In the genomic region with DNA sequence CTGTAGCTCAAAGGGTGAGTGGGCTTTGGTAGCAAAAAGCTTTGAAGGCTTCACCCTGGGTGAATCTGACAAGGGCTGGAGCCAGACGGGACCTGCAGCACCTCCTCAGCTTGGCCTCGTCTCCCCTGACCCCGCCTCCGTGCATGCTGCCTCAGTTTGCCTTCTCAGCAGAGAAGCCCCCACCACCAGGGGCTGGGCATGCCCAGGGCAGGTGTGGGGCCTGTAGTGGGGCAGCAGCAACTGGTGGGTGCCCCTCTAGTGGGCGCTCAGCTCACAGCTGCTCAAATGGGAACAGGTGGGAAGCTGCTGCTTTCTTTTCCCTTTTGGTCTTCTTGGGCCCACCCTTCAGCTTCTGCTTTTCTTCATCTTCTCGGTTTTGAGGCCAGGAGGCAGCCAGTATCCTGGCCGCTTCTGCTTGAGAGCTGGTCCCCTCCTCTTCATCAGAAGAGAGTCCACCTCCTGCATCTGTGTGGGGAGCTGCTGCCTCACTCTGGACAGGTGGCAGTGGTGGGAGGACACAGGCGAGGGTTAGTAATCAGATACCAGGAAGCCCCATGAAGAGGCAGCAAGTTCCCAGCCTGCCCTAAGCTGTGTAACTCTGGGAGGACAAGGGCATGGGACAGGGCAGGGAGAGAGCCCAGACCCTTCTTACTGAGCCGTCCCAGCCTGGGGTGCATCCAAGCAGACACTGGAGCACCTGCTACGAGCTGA, we compare ENCODE assay signal across 9 cellular contexts. TPM values are rescaled to one million over a fixed set of nuclear protein-coding genes. Genes with fewer than 3 reads are reported as not detected.
A peak's percentile ranks its signal among the peaks of the same experiment; 100 is the strongest.
DNase-seq lines count a peak whose midpoint lies in the region; ATAC-seq, FAIRE-seq and TF ChIP-seq lines count a peak whose summit lies in the region.
"Had no signal": no experiment of that assay in that cellular context is flagged by ENCODE, and none has a peak within 500 bp of the region (broad histone marks: within the 10 kb centered on the region; RNA-seq: fewer than 3 reads in every experiment).

No MANE protein-coding gene starts in this region.

- H3K9me1 ChIP-seq in keratinocyte (ENCODE audit: control insufficient read depth, extremely low read depth, insufficient read depth, low read length): no peaks in the 10 kb centered on the region

- H2AFZ ChIP-seq in keratinocyte (ENCODE audit: control insufficient read depth, low read length): no peak overlapping the region

- H3K9ac ChIP-seq in keratinocyte (ENCODE audit: control insufficient read depth, extremely low read depth, insufficient read depth, low read length) (peak overlapping the region; percentile 91), stomach smooth muscle (ENCODE audit: low read length in 2 of 2) (no peak overlapping the region)

- no peak for FAIRE-seq in keratinocyte (lab: Jason Lieb, UNC)

- H3K27me3 ChIP-seq in keratinocyte (ENCODE audit: control insufficient read depth, extremely low read depth, insufficient read depth, low read length): no peaks in the 10 kb centered on the region
- no peaks in the 10 kb centered on the region for H3K27me3 ChIP-seq in stomach smooth muscle (ENCODE audit: control insufficient read depth in 1 of 2, insufficient read depth in 2 of 2, low read length in 2 of 2)

- intact Hi-C loops in activated T-helper 1 cell treated with anti-CD3 and anti-CD28 coated beads, Interleukin-12 subunit alpha, Interleukin-12 subunit beta, Interleukin-2, Interleukin-4 antibody, amounts not matched to agents 30 ng/mL and 10 ng/mL and 1 ng/mL, durations not matched to agents 14 hours and 24 hours and 36 hours (cut with micrococcal nuclease): no loop called here

- peaks cover 37% of the 10 kb centered on the region for H3K4me1 Mint-ChIP-seq in T-helper 1 cell treated with Interleukin-12 subunit alpha and Interleukin-12 subunit beta and Interleukin-4 antibody, amounts not matched to agents 30 μg/mL and 1 μg/mL, for 36 hours (ENCODE audit: low read depth)
- peaks cover 54% of the 10 kb centered on the region for H3K4me1 Mint-ChIP-seq in activated T-helper 1 cell treated with anti-CD3 and anti-CD28 coated beads, Interleukin-12 subunit alpha, Interleukin-12 subunit beta, Interleukin-2, Interleukin-4 antibody, amounts not matched to agents 30 ng/mL and 10 ng/mL and 1 ng/mL, durations not matched to agents 14 hours and 24 hours and 36 hours (ENCODE audit: low read depth)

- peak overlapping the region; percentile 98 for H3K27ac ChIP-seq in keratinocyte (ENCODE audit: control insufficient read depth, insufficient read depth, low read length)
- peak overlapping the region; percentile 90 for H3K27ac ChIP-seq in stomach smooth muscle (ENCODE audit: low read length)

- DNase-seq in T-helper 1 cell (no peak), keratinocyte (ENCODE audit: low read depth, low spot score) (no peak)
- DNase-seq in activated T-helper 1 cell treated with anti-CD3 and anti-CD28 coated beads, Interleukin-12 subunit alpha, Interleukin-12 subunit beta, Interleukin-2, Interleukin-4 antibody, amounts not matched to agents 30 ng/mL and 10 ng/mL and 1 ng/mL, durations not matched to agents 14 hours and 24 hours and 36 hours (ENCODE audit: low spot score): no peak

- H3K4me1 ChIP-seq in keratinocyte (ENCODE audit: control insufficient read depth, extremely low read depth, insufficient read depth, low read length) (peaks cover 47% of the 10 kb centered on the region), stomach smooth muscle (ENCODE audit: control insufficient read depth, insufficient read depth, low read length) (peaks cover 39% of the 10 kb centered on the region)

- H3K9me3 Mint-ChIP-seq in T-helper 1 cell treated with Interleukin-12 subunit alpha and Interleukin-12 subunit beta and Interleukin-4 antibody, amounts not matched to agents 30 μg/mL and 1 μg/mL, for 36 hours: no peaks in the 10 kb centered on the region
- no peaks in the 10 kb centered on the region for H3K9me3 Mint-ChIP-seq in activated T-helper 1 cell treated with anti-CD3 and anti-CD28 coated beads, Interleukin-12 subunit alpha, Interleukin-12 subunit beta, Interleukin-2, Interleukin-4 antibody, amounts not matched to agents 30 ng/mL and 10 ng/mL and 1 ng/mL, durations not matched to agents 14 hours and 24 hours and 36 hours
- H3K9me3 Mint-ChIP-seq: stimulated activated naive CD8-positive, alpha-beta T cell treated with anti-CD3 and anti-CD28 coated beads, Interleukin-15, Interleukin-2, amounts not matched to agents 100 ng/mL and 50 ng/mL, for 24 hours had no signal

- dilution Hi-C loops in keratinocyte (cut with MboI; ENCODE audit: extremely low pct_ligation_motif_present, low sequenced_read_pairs): no loop called here

- H3K4me3 Mint-ChIP-seq in T-helper 1 cell treated with Interleukin-12 subunit alpha and Interleukin-12 subunit beta and Interleukin-4 antibody, amounts not matched to agents 30 μg/mL and 1 μg/mL, for 36 hours: no peak overlapping the region
- no peak overlapping the region for H3K4me3 Mint-ChIP-seq in activated T-helper 1 cell treated with anti-CD3 and anti-CD28 coated beads, Interleukin-12 subunit alpha, Interleukin-12 subunit beta, Interleukin-2, Interleukin-4 antibody, amounts not matched to agents 30 ng/mL and 10 ng/mL and 1 ng/mL, durations not matched to agents 14 hours and 24 hours and 36 hours
- H3K4me3 Mint-ChIP-seq: stimulated activated naive CD8-positive, alpha-beta T cell treated with anti-CD3 and anti-CD28 coated beads, Interleukin-15, Interleukin-2, amounts not matched to agents 100 ng/mL and 50 ng/mL, for 24 hours had no signal

- peaks cover 3% of the 10 kb centered on the region for H3K79me2 ChIP-seq in keratinocyte (ENCODE audit: control insufficient read depth, insufficient read depth, low read length)

- no peaks in the 10 kb centered on the region for H3K9me3 ChIP-seq in keratinocyte (ENCODE audit: control insufficient read depth, low read depth, low read length)
- H3K9me3 ChIP-seq in stomach smooth muscle (ENCODE audit: control insufficient read depth in 2 of 2, low read length in 2 of 2): no peaks in the 10 kb centered on the region

- H4K20me1 ChIP-seq in keratinocyte (ENCODE audit: control insufficient read depth, extremely low read depth, insufficient read depth, low read length): peaks cover 2% of the 10 kb centered on the region

- H3K4me2 ChIP-seq in keratinocyte (ENCODE audit: control insufficient read depth, extremely low read depth, insufficient read depth, low read depth, low read length): no peak overlapping the region

- ATAC-seq in GM21447 (IDR thresholded peaks at IDR 0.05; ENCODE audit: unreplicated experiment): no peak
- ATAC-seq in GM21576 (IDR thresholded peaks at IDR 0.05; ENCODE audit: unreplicated experiment): no peak
- ATAC-seq in HG03097 (IDR thresholded peaks at IDR 0.05; ENCODE audit: low FRiP score, unreplicated experiment): no peak

- peaks cover 30% of the 10 kb centered on the region for H3K36me3 Mint-ChIP-seq in T-helper 1 cell treated with Interleukin-12 subunit alpha and Interleukin-12 subunit beta and Interleukin-4 antibody, amounts not matched to agents 30 μg/mL and 1 μg/mL, for 36 hours (ENCODE audit: low read depth)
- peaks cover 38% of the 10 kb centered on the region for H3K36me3 Mint-ChIP-seq in activated T-helper 1 cell treated with anti-CD3 and anti-CD28 coated beads, Interleukin-12 subunit alpha, Interleukin-12 subunit beta, Interleukin-2, Interleukin-4 antibody, amounts not matched to agents 30 ng/mL and 10 ng/mL and 1 ng/mL, durations not matched to agents 14 hours and 24 hours and 36 hours (ENCODE audit: low read depth)

- H3K27me3 Mint-ChIP-seq in T-helper 1 cell treated with Interleukin-12 subunit alpha and Interleukin-12 subunit beta and Interleukin-4 antibody, amounts not matched to agents 30 μg/mL and 1 μg/mL, for 36 hours (ENCODE audit: low read depth): no peaks in the 10 kb centered on the region
- no peaks in the 10 kb centered on the region for H3K27me3 Mint-ChIP-seq in activated T-helper 1 cell treated with anti-CD3 and anti-CD28 coated beads, Interleukin-12 subunit alpha, Interleukin-12 subunit beta, Interleukin-2, Interleukin-4 antibody, amounts not matched to agents 30 ng/mL and 10 ng/mL and 1 ng/mL, durations not matched to agents 14 hours and 24 hours and 36 hours (ENCODE audit: insufficient read depth)
- H3K27me3 Mint-ChIP-seq: stimulated activated naive CD8-positive, alpha-beta T cell treated with anti-CD3 and anti-CD28 coated beads, Interleukin-15, Interleukin-2, amounts not matched to agents 100 ng/mL and 50 ng/mL, for 24 hours had no signal

- H3K4me3 ChIP-seq in keratinocyte (ENCODE audit: control insufficient read depth in 2 of 3, extremely low read depth in 1 of 3, insufficient read depth in 2 of 3, low read depth in 1 of 3, low read length in 3 of 3): no peak overlapping the region
- H3K4me3 ChIP-seq in stomach smooth muscle (ENCODE audit: low read length in 2 of 2): no peak overlapping the region

- no peak for TF ChIP-seq CTCF in keratinocyte (optimal IDR thresholded peaks at IDR 0.05 in 1 of 3, IDR thresholded peaks at IDR 0.05 in 1 of 3, conservative IDR thresholded peaks at IDR 0.05 in 1 of 3; ENCODE audit: extremely low read depth in 1 of 3, insufficient read depth in 2 of 3, low read length in 3 of 3)

- peak overlapping the region; percentile 72 for H3K27ac Mint-ChIP-seq in T-helper 1 cell treated with Interleukin-12 subunit alpha and Interleukin-12 subunit beta and Interleukin-4 antibody, amounts not matched to agents 30 μg/mL and 1 μg/mL, for 36 hours
- peak overlapping the region; percentile 70 for H3K27ac Mint-ChIP-seq in activated T-helper 1 cell treated with anti-CD3 and anti-CD28 coated beads, Interleukin-12 subunit alpha, Interleukin-12 subunit beta, Interleukin-2, Interleukin-4 antibody, amounts not matched to agents 30 ng/mL and 10 ng/mL and 1 ng/mL, durations not matched to agents 14 hours and 24 hours and 36 hours

- H3K36me3 ChIP-seq in keratinocyte (ENCODE audit: control insufficient read depth in 2 of 2, extremely low read depth in 1 of 2, insufficient read depth in 2 of 2, low read length in 2 of 2) (peaks cover 26 to 55% of the 10 kb centered on the region in 2 experiments), stomach smooth muscle (ENCODE audit: control insufficient read depth in 2 of 2, insufficient read depth in 2 of 2, low read length in 2 of 2) (peaks cover 32 to 40% of the 10 kb centered on the region in 2 donors)

RNA-seq across cellular contexts. Expression of gene TMEM43, which starts 21.0 kb away (rescaled TPM):
- total RNA-seq in activated T-helper 1 cell treated with anti-CD3 and anti-CD28 coated beads, Interleukin-12 subunit alpha, Interleukin-12 subunit beta, Interleukin-2, Interleukin-4 antibody, amounts not matched to agents 30 ng/mL and 10 ng/mL and 1 ng/mL, durations not matched to agents 14 hours and 24 hours and 36 hours: 40.4 and 41.3 TPM in 2 replicates
- polyA plus RNA-seq in keratinocyte: 98.8 to 117 TPM (median 111 TPM) in 3 replicates
- 31.8 TPM for polyA plus RNA-seq in keratinocyte (2011; ENCODE audit: low read depth)
- 65.1 and 66.9 TPM in 2 replicates for polyA plus RNA-seq in keratinocyte (2011; cell fraction: cytosol; rRNA removed)
- 236 TPM in 2 replicates for polyA plus RNA-seq in keratinocyte (2011; cell fraction: nucleus; rRNA removed)
- polyA plus RNA-seq in keratinocyte (2012; ENCODE audit: low replicate concordance): 69.7 and 81.4 TPM in 2 replicates
- polyA minus RNA-seq in keratinocyte: 114 to 170 TPM (median 147 TPM) in 3 replicates
- polyA minus RNA-seq in keratinocyte (2011; cell fraction: cytosol; rRNA and poly(A)+ RNA removed): 81.9 TPM
- 136 and 182 TPM in 2 replicates for polyA minus RNA-seq in keratinocyte (2011; cell fraction: nucleus; rRNA and poly(A)+ RNA removed)

RNA-seq across cellular contexts. Expression of gene CHCHD4, which starts 21.2 kb away (rescaled TPM):
- total RNA-seq in activated T-helper 1 cell treated with anti-CD3 and anti-CD28 coated beads, Interleukin-12 subunit alpha, Interleukin-12 subunit beta, Interleukin-2, Interleukin-4 antibody, amounts not matched to agents 30 ng/mL and 10 ng/mL and 1 ng/mL, durations not matched to agents 14 hours and 24 hours and 36 hours: 27.8 and 29.4 TPM in 2 replicates
- polyA plus RNA-seq in keratinocyte: 12.0 to 22.1 TPM (median 19.8 TPM) in 3 replicates
- polyA plus RNA-seq in keratinocyte (2011; ENCODE audit: low read depth): 7.4 TPM
- polyA plus RNA-seq in keratinocyte (2011; cell fraction: cytosol; rRNA removed): 17.1 and 21.0 TPM in 2 replicates
- polyA plus RNA-seq in keratinocyte (2011; cell fraction: nucleus; rRNA removed): 7.7 and 7.8 TPM in 2 replicates
- polyA plus RNA-seq in keratinocyte (2012; ENCODE audit: low replicate concordance): 14.2 and 15.8 TPM in 2 replicates
- polyA minus RNA-seq in keratinocyte: 3.8 to 12.4 TPM (median 7.0 TPM) in 3 replicates
- 4.8 TPM for polyA minus RNA-seq in keratinocyte (2011; cell fraction: cytosol; rRNA and poly(A)+ RNA removed)
- 2.6 and 3.3 TPM in 2 replicates for polyA minus RNA-seq in keratinocyte (2011; cell fraction: nucleus; rRNA and poly(A)+ RNA removed)

RNA-seq across cellular contexts. Expression of gene XPC, which starts 32.6 kb away (rescaled TPM):
- 34.1 and 35.9 TPM in 2 replicates for total RNA-seq in activated T-helper 1 cell treated with anti-CD3 and anti-CD28 coated beads, Interleukin-12 subunit alpha, Interleukin-12 subunit beta, Interleukin-2, Interleukin-4 antibody, amounts not matched to agents 30 ng/mL and 10 ng/mL and 1 ng/mL, durations not matched to agents 14 hours and 24 hours and 36 hours
- 19.4 to 24.9 TPM (median 22.0 TPM) in 3 replicates for polyA plus RNA-seq in keratinocyte
- polyA plus RNA-seq in keratinocyte (2011; ENCODE audit: low read depth): 91.7 TPM
- polyA plus RNA-seq in keratinocyte (2011; cell fraction: cytosol; rRNA removed): 24.3 and 40.5 TPM in 2 replicates
- 72.5 and 73.3 TPM in 2 replicates for polyA plus RNA-seq in keratinocyte (2011; cell fraction: nucleus; rRNA removed)
- 27.5 and 32.6 TPM in 2 replicates for polyA plus RNA-seq in keratinocyte (2012; ENCODE audit: low replicate concordance)
- 23.4 to 28.6 TPM (median 24.8 TPM) in 3 replicates for polyA minus RNA-seq in keratinocyte
- 11.9 TPM for polyA minus RNA-seq in keratinocyte (2011; cell fraction: cytosol; rRNA and poly(A)+ RNA removed)
- polyA minus RNA-seq in keratinocyte (2011; cell fraction: nucleus; rRNA and poly(A)+ RNA removed): 32.7 and 46.7 TPM in 2 replicates

RNA-seq across cellular contexts. Expression of gene LSM3, which starts 32.8 kb away (rescaled TPM):
- total RNA-seq in activated T-helper 1 cell treated with anti-CD3 and anti-CD28 coated beads, Interleukin-12 subunit alpha, Interleukin-12 subunit beta, Interleukin-2, Interleukin-4 antibody, amounts not matched to agents 30 ng/mL and 10 ng/mL and 1 ng/mL, durations not matched to agents 14 hours and 24 hours and 36 hours: 15.6 and 15.8 TPM in 2 replicates
- polyA plus RNA-seq in keratinocyte: 10.7 to 26.1 TPM (median 13.2 TPM) in 3 replicates
- polyA plus RNA-seq in keratinocyte (2011; ENCODE audit: low read depth): 28.0 TPM
- 13.9 and 18.7 TPM in 2 replicates for polyA plus RNA-seq in keratinocyte (2011; cell fraction: cytosol; rRNA removed)
- 2.3 and 5.2 TPM in 2 replicates for polyA plus RNA-seq in keratinocyte (2011; cell fraction: nucleus; rRNA removed)
- polyA plus RNA-seq in keratinocyte (2012; ENCODE audit: low replicate concordance): 13.6 and 21.0 TPM in 2 replicates
- polyA minus RNA-seq in keratinocyte: 0.56 to 3.4 TPM (median 0.96 TPM) in 3 replicates
- polyA minus RNA-seq in keratinocyte (2011; cell fraction: cytosol; rRNA and poly(A)+ RNA removed): 2.7 TPM
- polyA minus RNA-seq in keratinocyte (2011; cell fraction: nucleus; rRNA and poly(A)+ RNA removed): 0.32 and 0.93 TPM in 2 replicates
